Comparison of ENCODE assay signal across 15 cellular contexts in genomic region chr3:99928758-99929408, GRCh38.
A peak's percentile ranks its signal among the peaks of the same experiment; 100 is the strongest.
DNase-seq lines count a peak whose midpoint lies in the region; ATAC-seq and TF ChIP-seq lines count a peak whose summit lies in the region.
"Had no signal": no experiment of that assay in that cellular context is flagged by ENCODE, and none has a peak within 500 bp of the region (broad histone marks: within the 10 kb centered on the region; RNA-seq: fewer than 3 reads in every experiment).

No MANE protein-coding gene starts in this region.

- WGBS in esophagus squamous epithelium, 2 donors, result 68 to 73% methylated on average over 4 of the region's 4 CpGs
- WGBS in transverse colon (ENCODE audit: low coverage in 1 of 2), 2 donors, result 71 to 72% methylated on average over 4 of the region's 4 CpGs

- H3K9me3 ChIP-seq in RWPE2 (ENCODE audit: severe bottlenecking) (no peaks in the 10 kb centered on the region), esophagus squamous epithelium (no peaks in the 10 kb centered on the region), mucosa of rectum (ENCODE audit: control insufficient read depth in 2 of 2, low read length in 2 of 2) (no peaks in the 10 kb centered on the region), transverse colon (no peaks in the 10 kb centered on the region)
- H3K9me3 ChIP-seq: BLaER1, body of pancreas had no signal

- peaks cover 20% of the 10 kb centered on the region for H3K4me1 ChIP-seq in RWPE2 (ENCODE audit: insufficient read depth, poor library complexity, severe bottlenecking)
- H3K4me1 ChIP-seq in esophagus squamous epithelium, result peaks cover 0 to 46% (median 14%) of the 10 kb centered on the region in 3 donors
- peaks cover 5 to 8% of the 10 kb centered on the region in 2 donors for H3K4me1 ChIP-seq in mucosa of rectum (ENCODE audit: control insufficient read depth in 2 of 2, insufficient read depth in 2 of 2, low read length in 2 of 2)
- H3K4me1 ChIP-seq in transverse colon, result peaks cover 4 to 26% (median 11%) of the 10 kb centered on the region in 4 donors
- H3K4me1 ChIP-seq: BLaER1 had no signal

- H3K27ac ChIP-seq in RWPE2 (ENCODE audit: poor library complexity, severe bottlenecking) (peak overlapping the region; percentile 23), esophagus squamous epithelium (peak overlapping the region in 3 of 4 donors; percentile 21 to 61 (median 56)), mucosa of rectum (ENCODE audit: low read depth in 2 of 2, low read length in 2 of 2) (peak overlapping the region; percentile 38 to 49), transverse colon (peak overlapping the region; percentile 68 to 74 (median 71))
- H3K27ac ChIP-seq: BLaER1, body of pancreas had no signal

- intact Hi-C loops in esophagus squamous epithelium (cut with DNase I), result no loop called here
- intact Hi-C loops in transverse colon (cut with DNase I; ENCODE audit: low total_unique reads), result no loop called here

- H3K9me3 Mint-ChIP-seq in mesothelial cell of epicardium, result no peaks in the 10 kb centered on the region
- H3K9me3 Mint-ChIP-seq: effector memory CD8-positive, alpha-beta T cell; naive B cell; stimulated activated memory B cell treated with anti-CD40 and anti-IgM and Interleukin-4, amounts not matched to agents 10 μg/mL and 1 μg/mL and 100 μg/mL, for 72 hours had no signal

- ATAC-seq in RWPE2 (ENCODE audit: low read depth), result no peak
- ATAC-seq: body of pancreas; effector memory CD8-positive, alpha-beta T cell; stimulated activated memory B cell treated with anti-CD40 and anti-IgM and Interleukin-4, amounts not matched to agents 10 μg/mL and 1 μg/mL and 100 μg/mL, for 72 hours had no signal

- H3K4me1 Mint-ChIP-seq in mesothelial cell of epicardium, result peaks cover 17% of the 10 kb centered on the region
- H3K4me1 Mint-ChIP-seq: stimulated activated memory B cell treated with anti-CD40 and anti-IgM and Interleukin-4, amounts not matched to agents 10 μg/mL and 1 μg/mL and 100 μg/mL, for 72 hours had no signal

- H3K36me3 Mint-ChIP-seq in mesothelial cell of epicardium, result no peaks in the 10 kb centered on the region

- H3K4me3 ChIP-seq in RWPE2 (ENCODE audit: severe bottlenecking) (no peak overlapping the region), esophagus squamous epithelium (no peak overlapping the region), mucosa of rectum (ENCODE audit: low read length in 2 of 2) (no peak overlapping the region), transverse colon (no peak overlapping the region)
- H3K4me3 ChIP-seq: BLaER1, body of pancreas had no signal

- in situ Hi-C loops in transverse colon (cut with MboI; ENCODE audit: low pct_ligation_motif_present in 1 of 4, low pct_unique_long_range_greater_than_20kb in 1 of 4, low sequenced_read_pairs in 3 of 4), result no loop called here

- no peak for DNase-seq in RWPE2 (ENCODE audit: low spot score)
- no peak for DNase-seq in esophagus squamous epithelium (lab: John Stamatoyannopoulos, UW)
- DNase-seq in transverse colon, result no peak
- DNase-seq in HT-29 (ENCODE audit: low spot score), result no peak
- DNase-seq in SKM-1 (lab: John Stamatoyannopoulos, UW; ENCODE audit: unreplicated experiment), result no peak
- DNase-seq in mesothelial cell of epicardium (ENCODE audit: low spot score in 2 of 2, unreplicated experiment in 2 of 2), result no peak
- DNase-seq: activated gamma-delta T cell; effector memory CD8-positive, alpha-beta T cell; kidney glomerular epithelial cell; naive B cell; NCI-H1417 treated with DMSO at 0.1 percent for 48 hours had no signal

- no peaks in the 10 kb centered on the region for H3K27me3 Mint-ChIP-seq in mesothelial cell of epicardium (ENCODE audit: low read depth)
- H3K27me3 Mint-ChIP-seq: effector memory CD8-positive, alpha-beta T cell; naive B cell; stimulated activated memory B cell treated with anti-CD40 and anti-IgM and Interleukin-4, amounts not matched to agents 10 μg/mL and 1 μg/mL and 100 μg/mL, for 72 hours had no signal

- TF ChIP-seq POLR2A in esophagus squamous epithelium (IDR thresholded peaks at IDR 0.05), result no peak
- TF ChIP-seq POLR2A in transverse colon (IDR thresholded peaks at IDR 0.05), result no peak

- no peak for TF ChIP-seq EP300 in transverse colon (IDR thresholded peaks at IDR 0.05; ENCODE audit: low read depth)

- no peak for TF ChIP-seq CTCF in RWPE2 (IDR thresholded peaks at IDR 0.05; ENCODE audit: poor library complexity, severe bottlenecking)
- TF ChIP-seq CTCF in esophagus squamous epithelium (IDR thresholded peaks at IDR 0.05), result peak in 1 of 6 experiments; percentile 13
- TF ChIP-seq CTCF in transverse colon (IDR thresholded peaks at IDR 0.05), result peak in 3 of 5 experiments; percentile 20 to 41 (median 32)
- TF ChIP-seq CTCF in mesothelial cell of epicardium (IDR thresholded peaks at IDR 0.05; ENCODE audit: unreplicated experiment), result no peak

- no peak overlapping the region for H3K9ac ChIP-seq in mucosa of rectum (ENCODE audit: low read depth in 1 of 2, low read length in 2 of 2)
- H3K9ac ChIP-seq: BLaER1 had no signal

- H3K27ac Mint-ChIP-seq in mesothelial cell of epicardium, result no peak overlapping the region
- H3K27ac Mint-ChIP-seq: effector memory CD8-positive, alpha-beta T cell; naive B cell; stimulated activated memory B cell treated with anti-CD40 and anti-IgM and Interleukin-4, amounts not matched to agents 10 μg/mL and 1 μg/mL and 100 μg/mL, for 72 hours had no signal

- no peak overlapping the region for H3K4me3 Mint-ChIP-seq in mesothelial cell of epicardium
- H3K4me3 Mint-ChIP-seq: effector memory CD8-positive, alpha-beta T cell; naive B cell; stimulated activated memory B cell treated with anti-CD40 and anti-IgM and Interleukin-4, amounts not matched to agents 10 μg/mL and 1 μg/mL and 100 μg/mL, for 72 hours had no signal

- H3K27me3 ChIP-seq in RWPE2 (ENCODE audit: insufficient read depth, poor library complexity, severe bottlenecking) (no peaks in the 10 kb centered on the region), esophagus squamous epithelium (no peaks in the 10 kb centered on the region), mucosa of rectum (ENCODE audit: control insufficient read depth in 2 of 2, insufficient read depth in 2 of 2, low read length in 2 of 2) (no peaks in the 10 kb centered on the region), transverse colon (no peaks in the 10 kb centered on the region)
- H3K27me3 ChIP-seq: BLaER1, body of pancreas had no signal

- no peaks in the 10 kb centered on the region for H3K36me3 ChIP-seq in RWPE2 (ENCODE audit: low read depth)
- H3K36me3 ChIP-seq in esophagus squamous epithelium, result no peaks in the 10 kb centered on the region
- H3K36me3 ChIP-seq in mucosa of rectum (ENCODE audit: control insufficient read depth in 2 of 2, insufficient read depth in 2 of 2, low read length in 2 of 2), result no peaks in the 10 kb centered on the region
- no peaks in the 10 kb centered on the region for H3K36me3 ChIP-seq in transverse colon

Comparison
In these comparisons a context has a peak if more than half of its experiments do, and no peak if none do; other contexts are left out.
1. CTCF ChIP-seq: peak in transverse colon (3 of 5); none in RWPE2 (single experiment) and mesothelial cell of epicardium (single experiment).
2. Peak in every context shown above with its lines, with median percentiles within 50 percentile points of each other: H3K27ac ChIP-seq.